ENCODE assay signal across 19 cellular contexts in the genomic region with DNA sequence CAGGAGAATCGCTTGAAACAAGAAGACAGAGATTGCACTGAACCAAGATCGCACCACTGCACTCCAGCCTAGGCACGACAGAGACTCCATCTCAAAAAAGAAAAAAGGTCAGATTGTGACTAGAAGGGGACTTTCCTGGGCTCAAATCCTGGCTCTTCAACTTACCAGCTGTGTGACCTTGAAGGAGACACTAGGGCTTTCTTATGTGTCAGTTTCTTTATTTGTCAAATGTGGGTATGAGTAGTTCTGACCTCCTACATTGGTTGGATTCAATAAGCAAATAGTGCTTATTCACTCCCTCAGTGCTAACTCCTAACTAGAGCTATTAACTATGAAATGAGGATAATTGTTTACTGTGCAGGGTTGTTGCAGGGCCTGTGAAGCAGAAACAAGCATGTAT. TPM values are rescaled to one million over a fixed set of nuclear protein-coding genes. Genes with fewer than 3 reads are reported as not detected.
DNase-seq lines count a peak whose midpoint lies in the region; ATAC-seq and TF ChIP-seq lines count a peak whose summit lies in the region.
"Had no signal": no experiment of that assay in that cellular context is flagged by ENCODE, and none has a peak within 500 bp of the region (broad histone marks: within the 10 kb centered on the region; RNA-seq: fewer than 3 reads in every experiment).

No MANE protein-coding gene starts in this region.

- no peaks in the 10 kb centered on the region for H4K20me1 ChIP-seq in HCT116 (ENCODE audit: insufficient read depth)

- H3K36me3 ChIP-seq in Caco-2 (ENCODE audit: control insufficient read depth, insufficient read depth, low read length) (no peaks in the 10 kb centered on the region), HCT116 (ENCODE audit: control insufficient read depth in 1 of 2, insufficient read depth in 2 of 2, low read length in 2 of 2) (no peaks in the 10 kb centered on the region)
- H3K36me3 ChIP-seq: cardiac muscle cell, gastroesophageal sphincter, prostate gland, spleen, tibial nerve had no signal

- no peaks in the 10 kb centered on the region for H3K9me2 ChIP-seq in HCT116 (ENCODE audit: insufficient read depth)

- TF ChIP-seq RAD21 in HCT116 (IDR thresholded peaks at IDR 0.05; ENCODE audit: low read depth), result no peak

- peaks cover 9% of the 10 kb centered on the region for H3K36me3 Mint-ChIP-seq in Caco-2 (ENCODE audit: insufficient read depth, unreplicated experiment)
- no peaks in the 10 kb centered on the region for H3K36me3 Mint-ChIP-seq in activated T-helper 2 cell treated with anti-CD3 and anti-CD28 coated beads, Interferon-gamma antibody, Interleukin-2, Interleukin-4, amounts not matched to agents 10 μg/mL and 5 μg/mL and 100 μg/mL, durations not matched to agents 14 hours and 24 hours and 36 hours (ENCODE audit: low read depth)
- H3K36me3 Mint-ChIP-seq in osteocyte (ENCODE audit: unreplicated experiment), result no peaks in the 10 kb centered on the region

- no peak for DNase-seq in Caco-2
- no peak for DNase-seq in HCT116 (ENCODE audit: low read depth, low spot score)
- DNase-seq in activated T-helper 2 cell treated with anti-CD3 and anti-CD28 coated beads, Interferon-gamma antibody, Interleukin-2, Interleukin-4, amounts not matched to agents 10 μg/mL and 5 μg/mL and 100 μg/mL, durations not matched to agents 14 hours and 24 hours and 36 hours (ENCODE audit: low spot score), result no peak
- DNase-seq in osteocyte (ENCODE audit: extremely low spot score, unreplicated experiment), result no peak
- no peak for DNase-seq in AG20443 (ENCODE audit: low spot score)
- DNase-seq in stimulated activated naive CD4-positive, alpha-beta T cell (lab: John Stamatoyannopoulos, UW), result no peak
- DNase-seq: activated CD4-positive, alpha-beta T cell treated with anti-CD3 and anti-CD28 coated beads, Interleukin-2, amount 50 U/mL, for 48 hours; dermis blood vessel endothelial cell; mesenchymal stem cell; NCI-H1092; NCI-H2029 treated with DMSO at 0.1 percent for 48 hours; spleen had no signal

- H3K27ac Mint-ChIP-seq in Caco-2 (ENCODE audit: unreplicated experiment) (peak overlapping the region; percentile 97), osteocyte (ENCODE audit: unreplicated experiment) (peak overlapping the region; percentile 60)
- H3K27ac Mint-ChIP-seq in activated T-helper 2 cell treated with anti-CD3 and anti-CD28 coated beads, Interferon-gamma antibody, Interleukin-2, Interleukin-4, amounts not matched to agents 10 μg/mL and 5 μg/mL and 100 μg/mL, durations not matched to agents 14 hours and 24 hours and 36 hours, result peak overlapping the region; percentile 33
- H3K27ac Mint-ChIP-seq: nephron had no signal

- POLR2A ChIA-PET in Caco-2 (lab: Charles Lee) (no interaction called here), HCT116 (lab: Charles Lee) (interaction anchor here (1.7 kb wide), 1 partner anchor 161 kb away, joined by 5 read pairs; no protein-coding TSS in a partner anchor)

- TF ChIP-seq CTCF in Caco-2 (IDR thresholded peaks at IDR 0.05; ENCODE audit: insufficient read depth in 1 of 2, low read depth in 1 of 2, low read length in 1 of 2, severe bottlenecking in 1 of 2, unreplicated experiment in 1 of 2) (no peak), HCT116 (IDR thresholded peaks at IDR 0.05 in 2 of 3, conservative IDR thresholded peaks at IDR 0.05 in 1 of 3; ENCODE audit: borderline replicate concordance in 1 of 3, insufficient read depth in 1 of 3, low read depth in 2 of 3, low read length in 2 of 3) (no peak), osteocyte (IDR thresholded peaks at IDR 0.05) (no peak)

- intact Hi-C loops in Caco-2 (cut with micrococcal nuclease; ENCODE audit: unreplicated experiment), result no loop called here
- intact Hi-C loops in HCT116 (cut with micrococcal nuclease), result no loop called here
- intact Hi-C loops in activated T-helper 2 cell treated with anti-CD3 and anti-CD28 coated beads, Interferon-gamma antibody, Interleukin-2, Interleukin-4, amounts not matched to agents 10 μg/mL and 5 μg/mL and 100 μg/mL, durations not matched to agents 14 hours and 24 hours and 36 hours (cut with micrococcal nuclease), result no loop called here

- no peaks in the 10 kb centered on the region for H3K9me3 ChIP-seq in Caco-2
- H3K9me3 ChIP-seq in HCT116 (ENCODE audit: control insufficient read depth in 1 of 2, insufficient read depth in 1 of 2, low read depth in 1 of 2, low read length in 2 of 2), result no peaks in the 10 kb centered on the region
- H3K9me3 ChIP-seq: gastroesophageal sphincter, prostate gland, spleen, tibial nerve had no signal

- H3K27me3 Mint-ChIP-seq in Caco-2 (ENCODE audit: insufficient read depth, unreplicated experiment) (no peaks in the 10 kb centered on the region), osteocyte (ENCODE audit: unreplicated experiment) (no peaks in the 10 kb centered on the region)
- H3K27me3 Mint-ChIP-seq in activated T-helper 2 cell treated with anti-CD3 and anti-CD28 coated beads, Interferon-gamma antibody, Interleukin-2, Interleukin-4, amounts not matched to agents 10 μg/mL and 5 μg/mL and 100 μg/mL, durations not matched to agents 14 hours and 24 hours and 36 hours (ENCODE audit: low read depth), result peaks cover 5% of the 10 kb centered on the region

- H3K4me3 ChIP-seq in Caco-2 (ENCODE audit: low read depth, low read length) (no peak overlapping the region), HCT116 (replicated peaks in 1 of 2; ENCODE audit: low read depth in 1 of 2, low read length in 2 of 2) (no peak overlapping the region)
- H3K4me3 ChIP-seq: cardiac muscle cell, gastroesophageal sphincter, prostate gland, spleen, tibial nerve had no signal

- H3K9ac ChIP-seq in HCT116 (ENCODE audit: low read length), result peak overlapping the region; percentile 46; the same call in 1 of the 2 replicates

- H3K9me3 Mint-ChIP-seq in Caco-2 (ENCODE audit: unreplicated experiment), result no peaks in the 10 kb centered on the region
- H3K9me3 Mint-ChIP-seq in activated T-helper 2 cell treated with anti-CD3 and anti-CD28 coated beads, Interferon-gamma antibody, Interleukin-2, Interleukin-4, amounts not matched to agents 10 μg/mL and 5 μg/mL and 100 μg/mL, durations not matched to agents 14 hours and 24 hours and 36 hours, result no peaks in the 10 kb centered on the region
- no peaks in the 10 kb centered on the region for H3K9me3 Mint-ChIP-seq in osteocyte (ENCODE audit: unreplicated experiment)
- H3K9me3 Mint-ChIP-seq: nephron had no signal

- H3K27me3 ChIP-seq in Caco-2 (replicated peaks; ENCODE audit: control insufficient read depth, insufficient read depth, low read length), result no peaks in the 10 kb centered on the region
- H3K27me3 ChIP-seq in HCT116 (ENCODE audit: insufficient read depth, low read length), result no peaks in the 10 kb centered on the region
- H3K27me3 ChIP-seq: cardiac muscle cell, tibial nerve had no signal

- H3K4me1 Mint-ChIP-seq in Caco-2 (ENCODE audit: low read depth, unreplicated experiment) (peaks cover 23% of the 10 kb centered on the region), osteocyte (ENCODE audit: unreplicated experiment) (peaks cover 25% of the 10 kb centered on the region)
- peaks cover 12% of the 10 kb centered on the region for H3K4me1 Mint-ChIP-seq in activated T-helper 2 cell treated with anti-CD3 and anti-CD28 coated beads, Interferon-gamma antibody, Interleukin-2, Interleukin-4, amounts not matched to agents 10 μg/mL and 5 μg/mL and 100 μg/mL, durations not matched to agents 14 hours and 24 hours and 36 hours (ENCODE audit: low read depth)

- CTCF ChIA-PET in Caco-2 (lab: Charles Lee) (interaction anchor here (0.6 to 1.2 kb wide), 3 partner anchors 104 to 161 kb away, joined by 3 to 11 read pairs (median 4); no protein-coding TSS in a partner anchor), HCT116 (lab: Charles Lee) (interaction anchor here (1.4 kb wide), 1 partner anchor 89 kb away, joined by 4 read pairs; no protein-coding TSS in a partner anchor)

- no peak for TF ChIP-seq POLR2A in HCT116 (IDR thresholded peaks at IDR 0.05; ENCODE audit: borderline replicate concordance, extremely low read depth, insufficient read depth, insufficient read length)

- BruUV-seq in Caco-2 (replicated peaks; lab: Mats Ljungman, UMichigan), result TSS peak; percentile 30
- no TSS peak for BruUV-seq in HCT116 (replicated peaks; lab: Mats Ljungman, UMichigan)

- H3K79me2 ChIP-seq in HCT116 (ENCODE audit: insufficient read depth, low read length), result no peaks in the 10 kb centered on the region

- no peak for ATAC-seq in HCT116
- ATAC-seq in HG03045 (IDR thresholded peaks at IDR 0.05; ENCODE audit: unreplicated experiment), result no peak
- no peak for ATAC-seq in GM18873 (IDR thresholded peaks at IDR 0.05; ENCODE audit: low FRiP score, unreplicated experiment)

- no peak overlapping the region for H3K4me3 Mint-ChIP-seq in Caco-2 (ENCODE audit: unreplicated experiment)
- no peak overlapping the region for H3K4me3 Mint-ChIP-seq in activated T-helper 2 cell treated with anti-CD3 and anti-CD28 coated beads, Interferon-gamma antibody, Interleukin-2, Interleukin-4, amounts not matched to agents 10 μg/mL and 5 μg/mL and 100 μg/mL, durations not matched to agents 14 hours and 24 hours and 36 hours (ENCODE audit: low read depth)
- H3K4me3 Mint-ChIP-seq in osteocyte (ENCODE audit: unreplicated experiment), result no peak overlapping the region
- H3K4me3 Mint-ChIP-seq: nephron had no signal

- peak overlapping the region; percentile 43 for H3K27ac ChIP-seq in HCT116 (ENCODE audit: low read depth, low read length)
- H3K27ac ChIP-seq: cardiac muscle cell, gastroesophageal sphincter, prostate gland, spleen had no signal

- RAD21 ChIA-PET in HCT116 (lab: Charles Lee; ENCODE audit: low non-redundant PET in 1 of 2, low total read pairs in 2 of 2, uncharacterized antibody in 2 of 2, unreplicated experiment in 2 of 2), result no interaction called here

- H2AFZ ChIP-seq in HCT116 (ENCODE audit: low read depth, low read length, poor library complexity, severe bottlenecking), result no peak overlapping the region

- peak overlapping the region; percentile 69 for H3K4me2 ChIP-seq in HCT116 (ENCODE audit: low read length)

- H3K4me1 ChIP-seq in Caco-2 (peaks cover 28% of the 10 kb centered on the region), HCT116 (ENCODE audit: control insufficient read depth in 1 of 2, insufficient read depth in 2 of 2, low read length in 2 of 2) (peaks cover 25 to 55% of the 10 kb centered on the region in 2 experiments)
- H3K4me1 ChIP-seq: prostate gland had no signal

RNA-seq across cellular contexts. Expression of a gene that starts 22.4 kb away (rescaled TPM):
- total RNA-seq in Caco-2 (2022), result 14.2 and 17.1 TPM in 2 replicates
- 42.0 TPM for total RNA-seq in HCT116 (2021; ENCODE audit: unreplicated experiment)
- polyA plus RNA-seq in HCT116 (2012), result 49.9 and 56.0 TPM in 2 replicates
- 0.30 and 0.39 TPM in 2 replicates for total RNA-seq in activated T-helper 2 cell treated with anti-CD3 and anti-CD28 coated beads, Interferon-gamma antibody, Interleukin-2, Interleukin-4, amounts not matched to agents 10 μg/mL and 5 μg/mL and 100 μg/mL, durations not matched to agents 14 hours and 24 hours and 36 hours
- total RNA-seq in osteocyte, result 9.3 and 9.4 TPM in 2 replicates

RNA-seq across cellular contexts. Expression of a gene that starts 40.0 kb away (rescaled TPM):
- total RNA-seq in Caco-2 (2022), result 122 and 134 TPM in 2 replicates
- total RNA-seq in HCT116 (2021; ENCODE audit: unreplicated experiment), result 50.4 TPM
- polyA plus RNA-seq in HCT116 (2012), result 32.3 and 36.2 TPM in 2 replicates
- 96.0 and 107 TPM in 2 replicates for total RNA-seq in activated T-helper 2 cell treated with anti-CD3 and anti-CD28 coated beads, Interferon-gamma antibody, Interleukin-2, Interleukin-4, amounts not matched to agents 10 μg/mL and 5 μg/mL and 100 μg/mL, durations not matched to agents 14 hours and 24 hours and 36 hours
- total RNA-seq in osteocyte, result 62.9 and 64.8 TPM in 2 replicates

RNA-seq across cellular contexts. Expression of a gene that starts 56.1 kb away (rescaled TPM):
- total RNA-seq in Caco-2 (2022) (0.23 and 0.82 TPM in 2 replicates), HCT116 (2021; ENCODE audit: unreplicated experiment) (4.3 TPM), osteocyte (1.4 and 1.7 TPM in 2 replicates)
- 4.7 and 4.8 TPM in 2 replicates for polyA plus RNA-seq in HCT116 (2012)
- total RNA-seq in activated T-helper 2 cell treated with anti-CD3 and anti-CD28 coated beads, Interferon-gamma antibody, Interleukin-2, Interleukin-4, amounts not matched to agents 10 μg/mL and 5 μg/mL and 100 μg/mL, durations not matched to agents 14 hours and 24 hours and 36 hours, result not detected in 2 replicates
- total RNA-seq: spleen had no signal
- polyA plus RNA-seq: cardiac muscle cell had no signal

Comparison
In these comparisons a context has a peak if more than half of its experiments do, and no peak if none do; other contexts are left out.
1. H3K27ac Mint-ChIP-seq: peak in every context shown above with its lines; median percentile 97 in Caco-2; 60 in osteocyte; 33 in activated T-helper 2 cell treated with anti-CD3 and anti-CD28 coated beads, Interferon-gamma antibody, Interleukin-2, Interleukin-4, amounts not matched to agents 10 μg/mL and 5 μg/mL and 100 μg/mL, durations not matched to agents 14 hours and 24 hours and 36 hours.